27 cellular contexts compared by ENCODE assay signal in the genomic region with DNA sequence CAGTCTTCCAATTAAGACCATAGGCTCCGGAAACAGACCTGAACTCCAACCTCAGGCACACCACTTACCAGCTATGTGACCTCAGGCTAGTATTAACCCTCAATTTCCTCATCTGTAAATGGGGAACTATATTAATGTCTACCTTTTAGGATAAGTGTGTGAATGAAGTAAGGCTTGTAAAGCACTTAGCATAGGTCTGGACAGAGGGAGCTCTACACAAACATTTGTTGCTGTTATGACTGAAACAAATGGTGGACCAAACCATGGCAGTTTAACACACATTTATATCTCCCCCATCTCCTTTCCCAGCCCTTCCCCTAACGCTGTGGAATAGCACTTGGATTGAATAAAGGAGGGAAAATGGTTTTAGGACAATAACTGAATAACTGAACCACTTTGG. TPM values are rescaled to one million over a fixed set of nuclear protein-coding genes. Genes with fewer than 3 reads are reported as not detected.
DNase-seq lines count a peak whose midpoint lies in the region; ATAC-seq and TF ChIP-seq lines count a peak whose summit lies in the region.
"Had no signal": no experiment of that assay in that cellular context is flagged by ENCODE, and none has a peak within 500 bp of the region (broad histone marks: within the 10 kb centered on the region; RNA-seq: fewer than 3 reads in every experiment).

No MANE protein-coding gene starts in this region.

- intact Hi-C loops in activated CD4-positive, alpha-beta memory T cell treated with anti-CD3 and anti-CD28 coated beads for 36 hours (cut with micrococcal nuclease) = loop anchor here (5.0 kb wide), 2 partner anchors 196 to 619 kb away; no protein-coding TSS in a partner anchor
- intact Hi-C loops in OCI-LY7 (cut with micrococcal nuclease; ENCODE audit: unreplicated experiment) = loop anchor here (5.0 kb wide), 1 partner anchor 196 kb away; no protein-coding TSS in a partner anchor

- H3K79me2 ChIP-seq in OCI-LY7 (ENCODE audit: insufficient read depth, low read depth, low read length) = no peaks in the 10 kb centered on the region

- H3K36me3 Mint-ChIP-seq in activated CD4-positive, alpha-beta memory T cell treated with anti-CD3 and anti-CD28 coated beads for 36 hours = peaks cover 32% of the 10 kb centered on the region
- peaks cover 4% of the 10 kb centered on the region for H3K36me3 Mint-ChIP-seq in activated CD4-positive, alpha-beta memory T cell treated with anti-CD3 and anti-CD28 coated beads, Interleukin-2, amount 10 ng/mL, durations not matched to agents 7 days and 5 days (ENCODE audit: low read depth)
- H3K36me3 Mint-ChIP-seq: stimulated activated effector memory CD8-positive, alpha-beta T cell treated with anti-CD3 and anti-CD28 coated beads, Interleukin-12 subunit alpha, Interleukin-12 subunit beta, amount 100 ng/mL, for 72 hours had no signal

- no peak for ATAC-seq in GM21360 (IDR thresholded peaks at IDR 0.05; ENCODE audit: unreplicated experiment)
- ATAC-seq in GM19328 (IDR thresholded peaks at IDR 0.05; ENCODE audit: unreplicated experiment) = no peak
- ATAC-seq in HG02571 (IDR thresholded peaks at IDR 0.05; ENCODE audit: unreplicated experiment) = no peak
- ATAC-seq: activated naive CD8-positive, alpha-beta T cell treated with anti-CD3 and anti-CD28 coated beads, Interleukin-2, amount 50 U/mL, for 24 hours; effector memory CD8-positive, alpha-beta T cell; left colon; stimulated activated effector memory CD8-positive, alpha-beta T cell treated with anti-CD3 and anti-CD28 coated beads, Interleukin-12 subunit alpha, Interleukin-12 subunit beta, amount 100 ng/mL, for 72 hours had no signal

- peaks cover 13% of the 10 kb centered on the region for H3K9me3 Mint-ChIP-seq in activated CD4-positive, alpha-beta memory T cell treated with anti-CD3 and anti-CD28 coated beads for 36 hours
- H3K9me3 Mint-ChIP-seq in activated CD4-positive, alpha-beta memory T cell treated with anti-CD3 and anti-CD28 coated beads, Interleukin-2, amount 10 ng/mL, durations not matched to agents 7 days and 5 days = peaks cover 10% of the 10 kb centered on the region
- H3K9me3 Mint-ChIP-seq: effector memory CD8-positive, alpha-beta T cell; stimulated activated effector memory CD8-positive, alpha-beta T cell treated with anti-CD3 and anti-CD28 coated beads, Interleukin-12 subunit alpha, Interleukin-12 subunit beta, amount 100 ng/mL, for 72 hours had no signal

- H3K9me3 ChIP-seq in HEK293 (ENCODE audit: control insufficient read depth, insufficient read depth, low read depth, low read length) (no peaks in the 10 kb centered on the region), OCI-LY7 (ENCODE audit: low read length) (peaks cover 24% of the 10 kb centered on the region)
- H3K9me3 ChIP-seq: ovary had no signal

- POLR2A ChIA-PET in activated CD4-positive, alpha-beta memory T cell treated with anti-CD3 and anti-CD28 coated beads for 36 hours (lab: Charles Lee) = no interaction called here
- POLR2A ChIA-PET in activated CD4-positive, alpha-beta memory T cell treated with anti-CD3 and anti-CD28 coated beads, Interleukin-2, amount 10 ng/mL, durations not matched to agents 7 days and 5 days (lab: Charles Lee) = interaction anchor here (1.3 to 1.5 kb wide), 3 partner anchors 19 to 46 kb away, joined by 3 read pairs; no protein-coding TSS in a partner anchor
- POLR2A ChIA-PET in HEK293 (lab: Yijun Ruan, JAX) = no interaction called here
- POLR2A ChIA-PET in OCI-LY7 (lab: Charles Lee) = interaction anchor here (0.7 kb wide), 1 partner anchor 230 kb away, joined by 3 read pairs; no protein-coding TSS in a partner anchor

- TF ChIP-seq CTCF in HEK293 (tag by site-specific recombination; IDR thresholded peaks at IDR 0.05) (no peak), OCI-LY7 (conservative IDR thresholded peaks at IDR 0.05; ENCODE audit: low read length) (peak; percentile 52)

- H4K20me1 ChIP-seq in OCI-LY7 (ENCODE audit: insufficient read depth, low read length) = no peaks in the 10 kb centered on the region

- H3K36me3 ChIP-seq in HEK293 (ENCODE audit: control insufficient read depth in 2 of 2, insufficient read depth in 1 of 2, low read length in 2 of 2) (no peaks in the 10 kb centered on the region), OCI-LY7 (ENCODE audit: insufficient read depth, low read length) (no peaks in the 10 kb centered on the region; the same call in 1 of the 2 replicates)
- H3K36me3 ChIP-seq: ovary had no signal

- H3K4me2 ChIP-seq in OCI-LY7 (ENCODE audit: low read length) = no peak overlapping the region

- CTCF ChIA-PET in activated CD4-positive, alpha-beta memory T cell treated with anti-CD3 and anti-CD28 coated beads for 36 hours (lab: Charles Lee) = interaction anchor here (0.8 kb wide), 1 partner anchor 195 kb away, joined by 4 read pairs; no protein-coding TSS in a partner anchor
- CTCF ChIA-PET in activated CD4-positive, alpha-beta memory T cell treated with anti-CD3 and anti-CD28 coated beads, Interleukin-2, amount 10 ng/mL, durations not matched to agents 7 days and 5 days (lab: Charles Lee) = no interaction called here
- CTCF ChIA-PET in HEK293 (lab: Yijun Ruan, JAX) (interaction anchor here (0.6 kb wide), 1 partner anchor 116 kb away, joined by 3 read pairs; no protein-coding TSS in a partner anchor), OCI-LY7 (lab: Charles Lee; ENCODE audit: unreplicated experiment) (no interaction called here)

- H3K4me1 ChIP-seq in HEK293 (ENCODE audit: control insufficient read depth, insufficient read depth, low read length) (peaks cover 4% of the 10 kb centered on the region; the same call in 1 of the 2 replicates), OCI-LY7 (ENCODE audit: insufficient read depth, low read length, poor library complexity, severe bottlenecking) (peaks cover 32% of the 10 kb centered on the region)

- H3K27ac Mint-ChIP-seq in activated CD4-positive, alpha-beta memory T cell treated with anti-CD3 and anti-CD28 coated beads for 36 hours = peak overlapping the region; percentile 92
- H3K27ac Mint-ChIP-seq in activated CD4-positive, alpha-beta memory T cell treated with anti-CD3 and anti-CD28 coated beads, Interleukin-2, amount 10 ng/mL, durations not matched to agents 7 days and 5 days = no peak overlapping the region
- H3K27ac Mint-ChIP-seq: effector memory CD8-positive, alpha-beta T cell; stimulated activated effector memory CD8-positive, alpha-beta T cell treated with anti-CD3 and anti-CD28 coated beads, Interleukin-12 subunit alpha, Interleukin-12 subunit beta, amount 100 ng/mL, for 72 hours had no signal

- peaks cover 76% of the 10 kb centered on the region for H3K4me1 Mint-ChIP-seq in activated CD4-positive, alpha-beta memory T cell treated with anti-CD3 and anti-CD28 coated beads for 36 hours (ENCODE audit: low read depth)
- peaks cover 45% of the 10 kb centered on the region for H3K4me1 Mint-ChIP-seq in activated CD4-positive, alpha-beta memory T cell treated with anti-CD3 and anti-CD28 coated beads, Interleukin-2, amount 10 ng/mL, durations not matched to agents 7 days and 5 days
- H3K4me1 Mint-ChIP-seq: stimulated activated effector memory CD8-positive, alpha-beta T cell treated with anti-CD3 and anti-CD28 coated beads, Interleukin-12 subunit alpha, Interleukin-12 subunit beta, amount 100 ng/mL, for 72 hours had no signal

- BruUV-seq in OCI-LY7 (replicated peaks; lab: Mats Ljungman, UMichigan) = no TSS peak

- H3K4me3 ChIP-seq in HEK293 (ENCODE audit: low read depth, low read length) (no peak overlapping the region), OCI-LY7 (ENCODE audit: low read depth, low read length, poor library complexity, severe bottlenecking) (no peak overlapping the region)
- H3K4me3 ChIP-seq: ovary had no signal

- peak overlapping the region; percentile 65; the same call in 1 of the 2 replicates for H2AFZ ChIP-seq in OCI-LY7 (ENCODE audit: low read length)

- H3K27ac ChIP-seq in HEK293 (ENCODE audit: extremely low read depth, low read depth, low read length) (no peak overlapping the region), OCI-LY7 (ENCODE audit: low read depth, low read length, poor library complexity, severe bottlenecking) (no peak overlapping the region)
- H3K27ac ChIP-seq: ovary, RWPE1 had no signal

- no peak overlapping the region for H3K4me3 Mint-ChIP-seq in activated CD4-positive, alpha-beta memory T cell treated with anti-CD3 and anti-CD28 coated beads for 36 hours
- H3K4me3 Mint-ChIP-seq in activated CD4-positive, alpha-beta memory T cell treated with anti-CD3 and anti-CD28 coated beads, Interleukin-2, amount 10 ng/mL, durations not matched to agents 7 days and 5 days = no peak overlapping the region
- H3K4me3 Mint-ChIP-seq: activated naive CD8-positive, alpha-beta T cell treated with anti-CD3 and anti-CD28 coated beads, Interleukin-2, amount 50 U/mL, for 24 hours; effector memory CD8-positive, alpha-beta T cell; memory B cell; nephron progenitor cell; stimulated activated effector memory CD8-positive, alpha-beta T cell treated with anti-CD3 and anti-CD28 coated beads, Interleukin-12 subunit alpha, Interleukin-12 subunit beta, amount 100 ng/mL, for 72 hours had no signal

- peaks cover 1% of the 10 kb centered on the region for H3K27me3 Mint-ChIP-seq in activated CD4-positive, alpha-beta memory T cell treated with anti-CD3 and anti-CD28 coated beads for 36 hours
- H3K27me3 Mint-ChIP-seq in activated CD4-positive, alpha-beta memory T cell treated with anti-CD3 and anti-CD28 coated beads, Interleukin-2, amount 10 ng/mL, durations not matched to agents 7 days and 5 days = no peaks in the 10 kb centered on the region

- no peak for DNase-seq in activated CD4-positive, alpha-beta memory T cell treated with anti-CD3 and anti-CD28 coated beads for 36 hours
- no peak for DNase-seq in activated CD4-positive, alpha-beta memory T cell treated with anti-CD3 and anti-CD28 coated beads, Interleukin-2, amount 10 ng/mL, durations not matched to agents 7 days and 5 days
- DNase-seq in OCI-LY7 (ENCODE audit: low spot score) = peak; percentile 37
- DNase-seq in cerebellar cortex (ENCODE audit: low spot score) = peak; percentile 7
- DNase-seq: ACHN; activated naive CD8-positive, alpha-beta T cell treated with anti-CD3 and anti-CD28 coated beads, Interleukin-2, amount 50 U/mL, for 24 hours; cortex of kidney; DMS 273 treated with DMSO at 0.1 percent for 48 hours; effector memory CD8-positive, alpha-beta T cell; EL; Karpas-422; left colon; MV-4-11; NCI-H146; NCI-H774; nephron progenitor cell; ovary; stimulated activated CD4-positive, alpha-beta T cell treated with anti-CD3 and anti-CD28 coated beads, Interleukin-15, amount 100 ng/mL, for 24 hours; substantia nigra; trophoblast cell had no signal

- H3K9me2 ChIP-seq in OCI-LY7 (ENCODE audit: insufficient read depth, low read length) = no peaks in the 10 kb centered on the region

TF ChIP-seq in HEK293, 187 proteins besides CTCF, POLR2A, EP300 and RAD21 (continues in another document):
- no peak for TF ChIP-seq HOXD13 (CRISPR knock-in tag; IDR thresholded peaks at IDR 0.05; ENCODE audit: borderline replicate concordance)

RNA-seq across cellular contexts. Expression of gene TSHZ2, which starts 48.7 kb away (rescaled TPM):
- 10 to 100 TPM; 28.9 to 36.0 TPM for total RNA-seq in activated CD4-positive, alpha-beta memory T cell treated with anti-CD3 and anti-CD28 coated beads for 36 hours
- total RNA-seq in activated CD4-positive, alpha-beta memory T cell treated with anti-CD3 and anti-CD28 coated beads, Interleukin-2, amount 10 ng/mL, durations not matched to agents 7 days and 5 days = 1 to 10 TPM; 5.4 to 7.1 TPM
- total RNA-seq in OCI-LY7 (2014; rRNA removed; shearing (Covaris generic)) = not detected in 2 replicates
- not detected in 2 replicates for total RNA-seq in OCI-LY7 (2022)

Comparison
In these comparisons a context has a peak if more than half of its experiments do, and no peak if none do; other contexts are left out.
1. CTCF ChIA-PET loops: an anchor here in activated CD4-positive, alpha-beta memory T cell treated with anti-CD3 and anti-CD28 coated beads for 36 hours (0.8 kb wide) and HEK293 (0.6 kb wide); none called in activated CD4-positive, alpha-beta memory T cell treated with anti-CD3 and anti-CD28 coated beads, Interleukin-2, amount 10 ng/mL, durations not matched to agents 7 days and 5 days and OCI-LY7.
2. POLR2A ChIA-PET loops: an anchor here in activated CD4-positive, alpha-beta memory T cell treated with anti-CD3 and anti-CD28 coated beads, Interleukin-2, amount 10 ng/mL, durations not matched to agents 7 days and 5 days (1.3 to 1.5 kb wide) and OCI-LY7 (0.7 kb wide); none called in activated CD4-positive, alpha-beta memory T cell treated with anti-CD3 and anti-CD28 coated beads for 36 hours and HEK293.
3. DNase-seq: peak in OCI-LY7 (single experiment) and cerebellar cortex (single experiment); none in activated CD4-positive, alpha-beta memory T cell treated with anti-CD3 and anti-CD28 coated beads for 36 hours (single experiment) and activated CD4-positive, alpha-beta memory T cell treated with anti-CD3 and anti-CD28 coated beads, Interleukin-2, amount 10 ng/mL, durations not matched to agents 7 days and 5 days (single experiment).
4. RNA of gene TSHZ2, which starts 48.7 kb away (total RNA-seq): 28.9 to 36.0 TPM in activated CD4-positive, alpha-beta memory T cell treated with anti-CD3 and anti-CD28 coated beads for 36 hours and 5.4 to 7.1 TPM in activated CD4-positive, alpha-beta memory T cell treated with anti-CD3 and anti-CD28 coated beads, Interleukin-2, amount 10 ng/mL, durations not matched to agents 7 days and 5 days; not detected in OCI-LY7; every median in the first group is over 4 times any median in the second.